ENCODE assay signal across 8 cellular contexts in genomic region chr17:40095944-40096791, GRCh38. TPM values are rescaled to one million over a fixed set of nuclear protein-coding genes. Genes with fewer than 3 reads are reported as not detected.
A peak's percentile ranks its signal among the peaks of the same experiment; 100 is the strongest.
DNase-seq lines count a peak whose midpoint lies in the region; ATAC-seq and TF ChIP-seq lines count a peak whose summit lies in the region.

No MANE protein-coding gene starts in this region.

- H3K36me3 Mint-ChIP-seq in brain = peaks cover 9% of the 10 kb centered on the region

- H3K4me3 Mint-ChIP-seq in brain = peak overlapping the region; percentile 17 to 51 (median 30)

- no peaks in the 10 kb centered on the region for H3K27me3 ChIP-seq in psoas muscle (ENCODE audit: insufficient read depth in 3 of 3, low read length in 2 of 3)

- no peaks in the 10 kb centered on the region for H3K9me3 ChIP-seq in psoas muscle

- DNase-seq in GM13977 (ENCODE audit: low spot score) (peak; percentile 95), T-helper 2 cell (peak; percentile 42 to 99 (median 72)), psoas muscle (peak; percentile 61 to 81), D341Med (ENCODE audit: low spot score) (no peak), posterior vena cava (ENCODE audit: low spot score) (no peak)

- in situ Hi-C loops in GM13977 (cut with MboI; ENCODE audit: low pct_unique_long_range_greater_than_20kb, low sequenced_read_pairs, unreplicated experiment) = no loop called here

- peaks cover 67% of the 10 kb centered on the region for H3K4me1 Mint-ChIP-seq in brain

- H3K36me3 ChIP-seq in psoas muscle (ENCODE audit: insufficient read depth in 1 of 2, low read depth in 1 of 2) (peaks cover 4 to 61% of the 10 kb centered on the region in 2 donors), urinary bladder (ENCODE audit: insufficient read depth) (no peaks in the 10 kb centered on the region)

- H3K27ac ChIP-seq in psoas muscle = peak overlapping the region; percentile 99
- H3K27ac ChIP-seq in urinary bladder (ENCODE audit: low read depth) = peak overlapping the region; percentile 26

- peak overlapping the region; percentile 98 for H3K4me3 ChIP-seq in psoas muscle
- no peak overlapping the region for H3K4me3 ChIP-seq in urinary bladder (ENCODE audit: low read depth, low read length)

- peaks cover 13% of the 10 kb centered on the region for H3K27me3 Mint-ChIP-seq in brain

- ATAC-seq in HG02588 (IDR thresholded peaks at IDR 0.05; ENCODE audit: unreplicated experiment) (peak; percentile 40), psoas muscle (no peak)

- peak overlapping the region in 4 of 5 experiments; percentile 77 to 98 (median 88) for H3K27ac Mint-ChIP-seq in brain

- peaks cover 73% of the 10 kb centered on the region for H3K4me1 ChIP-seq in psoas muscle
- H3K4me1 ChIP-seq in urinary bladder (ENCODE audit: insufficient read depth) = no peaks in the 10 kb centered on the region

- no peak for TF ChIP-seq CTCF in GM13977 (IDR thresholded peaks at IDR 0.05; ENCODE audit: extremely low read depth, insufficient read depth, missing control alignments)
- TF ChIP-seq CTCF in brain (conservative IDR thresholded peaks at IDR 0.05) = no peak
- no peak for TF ChIP-seq CTCF in psoas muscle (IDR thresholded peaks at IDR 0.05)

- no peaks in the 10 kb centered on the region for H3K9me3 Mint-ChIP-seq in brain

- WGBS in psoas muscle, 3 donors = 21 to 44% (median 23%) methylated on average over 23 of the region's 23 CpGs
- WGBS in urinary bladder = 56% methylated on average over 23 of the region's 23 CpGs

- intact Hi-C loops in psoas muscle (cut with DNase I) (loop anchor here in 1 of 2 donors (5.0 kb wide), 1 partner anchor 79 kb away; the partner anchor contains the start of gene CSF3), posterior vena cava (cut with DNase I) (no loop called here)

RNA-seq across cellular contexts. Expression of gene NR1D1, which starts 4.2 kb away (rescaled TPM):
- polyA plus RNA-seq in brain (ENCODE audit: insufficient read depth, low read depth, low replicate concordance) (43.8 TPM), psoas muscle (10 to 100 TPM; 21.4 to 41.6 (median 24.4) TPM), urinary bladder (18.1 TPM)
- total RNA-seq in psoas muscle (10 to 100 TPM; 29.4 to 88.7 (median 51.0) TPM), urinary bladder (2.0 TPM), posterior vena cava (10 to 100 TPM; 20.2 to 24.2 TPM)

RNA-seq across cellular contexts. Expression of gene MSL1, which starts 25.6 kb away (rescaled TPM):
- 94.4 TPM for polyA plus RNA-seq in brain (ENCODE audit: insufficient read depth, low read depth, low replicate concordance)
- 10 to 100 TPM; 63.3 to 75.6 (median 69.0) TPM for total RNA-seq in psoas muscle
- 10 to 100 TPM; 48.6 to 84.7 (median 56.4) TPM for polyA plus RNA-seq in psoas muscle
- total RNA-seq in urinary bladder = 81.3 TPM
- polyA plus RNA-seq in urinary bladder = 70.9 TPM
- 10 to 100 TPM; 66.7 to 68.8 TPM for total RNA-seq in posterior vena cava

RNA-seq across cellular contexts. Expression of gene THRA, which starts 33.4 kb away (rescaled TPM):
- 176 TPM for polyA plus RNA-seq in brain (ENCODE audit: insufficient read depth, low read depth, low replicate concordance)
- 10 to 100 TPM; 39.5 to 55.1 (median 42.9) TPM for total RNA-seq in psoas muscle
- 10 to 100 TPM in 2 of 3 donors, 1 to 10 TPM in 1; 9.5 to 60.0 (median 29.0) TPM for polyA plus RNA-seq in psoas muscle
- total RNA-seq in urinary bladder = 35.5 TPM
- polyA plus RNA-seq in urinary bladder = 76.3 TPM
- 10 to 100 TPM; 50.8 to 65.8 TPM for total RNA-seq in posterior vena cava

RNA-seq across cellular contexts. Expression of gene MED24, which starts 42.0 kb away (rescaled TPM):
- polyA plus RNA-seq in brain (ENCODE audit: insufficient read depth, low read depth, low replicate concordance) (95.0 TPM), psoas muscle (100 to 1,000 TPM in 1 of 3 donors, 10 to 100 TPM in 2; 51.1 to 115 (median 55.9) TPM), urinary bladder (52.4 TPM)
- total RNA-seq in psoas muscle (100 to 1,000 TPM in 2 of 4 donors, 10 to 100 TPM in 2; 56.3 to 120 (median 87.9) TPM), urinary bladder (45.8 TPM), posterior vena cava (10 to 100 TPM; 46.2 to 53.2 TPM)

RNA-seq across cellular contexts. Expression of gene CASC3, which starts 44.2 kb away (rescaled TPM):
- 150 TPM for polyA plus RNA-seq in brain (ENCODE audit: insufficient read depth, low read depth, low replicate concordance)
- 10 to 100 TPM; 43.9 to 76.7 (median 57.1) TPM for total RNA-seq in psoas muscle
- polyA plus RNA-seq in psoas muscle = 10 to 100 TPM; 34.5 to 53.6 (median 38.6) TPM
- total RNA-seq in urinary bladder = 45.4 TPM
- polyA plus RNA-seq in urinary bladder = 64.2 TPM
- total RNA-seq in posterior vena cava = 100 to 1,000 TPM in 1 of 2 donors, 10 to 100 TPM in 1; 99.2 to 103 TPM

Comparison
In these comparisons a context has a peak if more than half of its experiments do, and no peak if none do; other contexts are left out.
1. DNase-seq: peak in GM13977 (single experiment), T-helper 2 cell (5 of 5) and psoas muscle (2 of 2); none in D341Med (single experiment) and posterior vena cava (single experiment).